8 cellular contexts compared by ENCODE assay signal in genomic region chr20:61886721-61887658, GRCh38.
DNase-seq lines count a peak whose midpoint lies in the region; ATAC-seq and TF ChIP-seq lines count a peak whose summit lies in the region.

No MANE protein-coding gene starts in this region.

- H3K36me3 Mint-ChIP-seq in CD14-positive monocyte = no peaks in the 10 kb centered on the region

- no peak overlapping the region for H3K4me3 Mint-ChIP-seq in CD14-positive monocyte

- ATAC-seq in GM21447 (IDR thresholded peaks at IDR 0.05; ENCODE audit: unreplicated experiment) (no peak), GM21717 (IDR thresholded peaks at IDR 0.05; ENCODE audit: unreplicated experiment) (no peak)

- intact Hi-C loops in CD14-positive monocyte (cut with micrococcal nuclease) = loop anchor here in 1 of 2 donors (2.0 kb wide), 1 partner anchor 114 kb away; no protein-coding TSS in a partner anchor

- peaks cover 5 to 9% (median 8%) of the 10 kb centered on the region in 3 donors for H3K27me3 Mint-ChIP-seq in CD14-positive monocyte (ENCODE audit: low read depth in 3 of 3)

- peaks cover 8 to 24% (median 17%) of the 10 kb centered on the region in 7 donors for H3K9me3 Mint-ChIP-seq in CD14-positive monocyte

- DNase-seq in CD14-positive monocyte (ENCODE audit: low spot score) (no peak), GM19238 (ENCODE audit: insufficient read length, low spot score) (peak; percentile 47), NCI-H82 (lab: John Stamatoyannopoulos, UW) (peak; percentile 66), anterior cingulate cortex (lab: John Stamatoyannopoulos, UW) (peak in 35 of 58 donors; percentile 3 to 62 (median 19)), inferior parietal cortex (ENCODE audit: extremely low spot score) (peak; percentile 53)
- peak; percentile 16 to 17 for DNase-seq in stimulated activated CD4-positive, alpha-beta T cell treated with anti-CD3 and anti-CD28 coated beads, Interleukin-4, amount 100 ng/mL, for 4 hours

- H3K4me1 Mint-ChIP-seq in CD14-positive monocyte = no peaks in the 10 kb centered on the region

- peak; percentile 63 for TF ChIP-seq CTCF in CD14-positive monocyte (IDR thresholded peaks at IDR 0.05)

- no peak overlapping the region for H3K27ac Mint-ChIP-seq in CD14-positive monocyte
